26 cellular contexts compared by ENCODE assay signal in genomic region chr5:84597904-84598303, GRCh38.
"Had no signal": no experiment of that assay in that cellular context is flagged by ENCODE, and none has a peak within 500 bp of the region (broad histone marks: within the 10 kb centered on the region; RNA-seq: fewer than 3 reads in every experiment).

No MANE protein-coding gene starts in this region.

- H3K27ac ChIP-seq: adrenal gland, body of pancreas, gastrocnemius medialis, pancreas, prostate gland, skin epidermis, vagina, VCaP had no signal

- H3K36me3 ChIP-seq: adrenal gland, gastrocnemius medialis, pancreas, prostate gland, vagina had no signal

- H3K27me3 ChIP-seq: adrenal gland, body of pancreas, gastrocnemius medialis, pancreas, vagina had no signal

- H3K4me1 ChIP-seq: adrenal gland, body of pancreas, gastrocnemius medialis, pancreas, prostate gland, vagina had no signal

- DNase-seq: activated CD4-positive, alpha-beta T cell treated with anti-CD3 and anti-CD28 coated beads for 48 hours; activated CD4-positive, alpha-beta T cell treated with anti-CD3 and anti-CD28 coated beads, Interleukin-2, amount 50 U/mL, for 48 hours; activated CD8-positive, alpha-beta memory T cell treated with anti-CD3 and anti-CD28 coated beads for 24 hours; activated effector memory CD4-positive, alpha-beta T cell treated with anti-CD3 and anti-CD28 coated beads, Interleukin-2, amount 50 U/mL, for 16 hours; activated naive CD4-positive, alpha-beta T cell treated with anti-CD3 and anti-CD28 coated beads for 36 hours; activated naive CD8-positive, alpha-beta T cell treated with anti-CD3 and anti-CD28 coated beads for 36 hours; adrenal gland; aorta; body of pancreas; dermis blood vessel endothelial cell; effector CD4-positive, alpha-beta T cell; gastrocnemius medialis; glutamatergic neuron; left cardiac atrium; left ventricle myocardium superior; pancreas; retina; stimulated activated CD4-positive, alpha-beta T cell treated with anti-CD3 and anti-CD28 coated beads, Interleukin-12 subunit alpha, Interleukin-12 subunit beta, amount 100 ng/mL, for 4 hours; stimulated activated CD4-positive, alpha-beta T cell treated with anti-CD3 and anti-CD28 coated beads, Interleukin-4, amount 100 ng/mL, for 1 hour; stimulated activated naive CD8-positive, alpha-beta T cell treated with anti-CD3 and anti-CD28 coated beads, Interleukin-15, amount 100 ng/mL, for 72 hours; substantia nigra; T-cell had no signal

- H3K4me3 ChIP-seq: adrenal gland, body of pancreas, gastrocnemius medialis, pancreas, prostate gland, skin epidermis, vagina had no signal

- H3K9me3 ChIP-seq: body of pancreas, gastrocnemius medialis, pancreas, prostate gland, vagina had no signal
